8 cellular contexts compared by ENCODE assay signal in the genomic region with DNA sequence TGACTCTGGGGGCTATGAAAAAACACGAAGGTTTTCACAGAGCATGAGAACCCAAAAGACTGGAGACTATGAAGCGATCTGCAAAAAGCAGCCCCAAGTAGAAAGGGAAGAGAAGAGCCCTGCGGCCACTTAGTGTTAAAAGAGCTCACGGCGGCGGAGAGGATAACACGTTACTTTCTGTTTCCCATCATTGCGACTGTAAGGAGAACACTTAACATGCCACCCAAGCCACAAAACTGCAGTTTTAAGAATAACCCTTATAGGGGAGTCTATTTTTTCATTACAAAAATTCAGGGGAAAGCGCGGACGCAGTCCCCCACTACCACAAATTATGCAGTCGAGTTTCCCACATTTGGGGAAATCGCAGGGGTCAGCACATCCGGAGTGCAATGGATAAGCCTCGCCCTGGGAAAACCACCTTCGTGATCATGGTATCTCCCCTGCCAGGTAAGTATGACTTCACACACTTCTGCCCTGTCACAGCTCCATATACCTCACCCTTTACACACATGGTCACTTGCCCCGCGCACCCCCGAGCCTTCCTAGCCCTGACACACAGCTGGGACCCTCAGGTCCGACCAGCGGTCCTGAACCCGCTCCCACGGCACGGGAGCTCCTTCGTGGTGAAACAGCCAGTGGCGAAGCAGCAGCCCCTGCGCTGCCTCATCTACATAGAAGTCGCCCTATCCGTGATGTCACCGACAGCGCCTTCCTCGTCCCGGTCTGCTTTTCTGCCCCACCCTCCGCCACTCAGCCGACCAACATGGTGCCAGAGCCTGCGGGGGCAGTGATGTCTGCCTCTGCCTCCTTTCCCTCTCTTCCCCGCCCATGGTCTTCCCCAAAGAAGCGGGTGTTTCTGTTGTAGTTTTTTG.
DNase-seq lines count a peak whose midpoint lies in the region; ATAC-seq and TF ChIP-seq lines count a peak whose summit lies in the region.
"Not testable (repeated sequence)": the region's sequence is repeated elsewhere in the genome, so short reads cannot be mapped to it uniquely, and the experiment has no call there.

No MANE protein-coding gene starts in this region.

- DNase-seq in DMS153 (lab: John Stamatoyannopoulos, UW): peak; percentile 95
- peak; percentile 96 for DNase-seq in HT-29 (ENCODE audit: low spot score)
- peak; percentile 73 for DNase-seq in NOMO-1 treated with dmso at 0.1 percent for 144 hours (lab: John Stamatoyannopoulos, UW; ENCODE audit: unreplicated experiment)
- peak; percentile 50 for DNase-seq in activated CD8-positive, alpha-beta memory T cell treated with anti-CD3 and anti-CD28 coated beads, Interleukin-2, amount 50 U/mL, for 4 hours
- peak; percentile 86 for DNase-seq in epithelial cell of esophagus (ENCODE audit: low read depth)
- peak; percentile 26 for DNase-seq in stimulated activated CD8-positive, alpha-beta memory T cell treated with anti-CD3 and anti-CD28 coated beads, Interleukin-7, amount 100 ng/mL, for 24 hours (ENCODE audit: low read depth)

- TF ChIP-seq CTCF in epithelial cell of esophagus (IDR thresholded peaks at IDR 0.05; ENCODE audit: insufficient read depth, low read depth, low read length, missing control alignments): not testable (repeated sequence)

- not testable (repeated sequence) for H3K9me3 ChIP-seq in mononuclear cell (ENCODE audit: low read depth, low read length)

- not testable (repeated sequence) for H3K4me1 ChIP-seq in mononuclear cell (ENCODE audit: insufficient read depth, low read length)

- H3K4me3 ChIP-seq in epithelial cell of esophagus (ENCODE audit: low read length) (peak overlapping the region; percentile 35), mononuclear cell (ENCODE audit: low read length) (peak overlapping the region; percentile 31)

- ATAC-seq in GM21526 (IDR thresholded peaks at IDR 0.05; ENCODE audit: low FRiP score, unreplicated experiment): peak; percentile 76

- not testable (repeated sequence) for H3K27me3 ChIP-seq in mononuclear cell (ENCODE audit: insufficient read depth, low read length)

Comparison
In these comparisons a context has a peak if more than half of its experiments do, and no peak if none do; other contexts are left out.
1. Peak in every context shown above with its lines: DNase-seq, ATAC-seq and H3K4me3 ChIP-seq.
2. DNase-seq: peak in every context shown above with its lines; median percentile 96 in HT-29; 95 in DMS153; 86 in epithelial cell of esophagus; 73 in NOMO-1 treated with dmso at 0.1 percent for 144 hours; 50 in activated CD8-positive, alpha-beta memory T cell treated with anti-CD3 and anti-CD28 coated beads, Interleukin-2, amount 50 U/mL, for 4 hours; 26 in stimulated activated CD8-positive, alpha-beta memory T cell treated with anti-CD3 and anti-CD28 coated beads, Interleukin-7, amount 100 ng/mL, for 24 hours.